In genomic region chr1:44654621-44655187, GRCh38 we compare ENCODE assay signal across 22 cellular contexts. TPM values are rescaled to one million over a fixed set of nuclear protein-coding genes. Genes with fewer than 3 reads are reported as not detected.
DNase-seq lines count a peak whose midpoint lies in the region; FAIRE-seq and TF ChIP-seq lines count a peak whose summit lies in the region.
"Had no signal": no experiment of that assay in that cellular context is flagged by ENCODE, and none has a peak within 500 bp of the region (broad histone marks: within the 10 kb centered on the region; RNA-seq: fewer than 3 reads in every experiment).

No MANE protein-coding gene starts in this region.

- no peaks in the 10 kb centered on the region for H3K79me1 ChIP-seq in neuronal stem cell (ENCODE audit: low read depth, low read length)

- no peaks in the 10 kb centered on the region for H3K27me3 Mint-ChIP-seq in activated naive CD8-positive, alpha-beta T cell treated with anti-CD3 and anti-CD28 coated beads for 36 hours
- H3K27me3 Mint-ChIP-seq: CD4-positive, alpha-beta T cell; CD8-positive, alpha-beta memory T cell had no signal

- no peaks in the 10 kb centered on the region for H3K36me3 Mint-ChIP-seq in activated naive CD8-positive, alpha-beta T cell treated with anti-CD3 and anti-CD28 coated beads for 36 hours

- no peak overlapping the region for H4K8ac ChIP-seq in neuronal stem cell (ENCODE audit: low read depth, low read length)

- no peak overlapping the region for H2AFZ ChIP-seq in neuronal stem cell (ENCODE audit: low read length)
- H2AFZ ChIP-seq: GM23338 had no signal

- H3K4me2 ChIP-seq in neuronal stem cell (ENCODE audit: insufficient read depth, low read length, poor library complexity, severe bottlenecking), result no peak overlapping the region
- H3K4me2 ChIP-seq: BLaER1 treated with 17β-estradiol and CSF1 and Interleukin-3, amounts not matched to agents 10 nM and 100 nM; GM23338 had no signal

- H3K36me3 ChIP-seq in H7 (replicated peaks; ENCODE audit: control insufficient read depth, insufficient read depth, low read length) (peaks cover 6% of the 10 kb centered on the region), NT2/D1 (ENCODE audit: insufficient read depth, insufficient read length, low read length) (peaks cover 35% of the 10 kb centered on the region), neuronal stem cell (replicated peaks in 1 of 2; ENCODE audit: control insufficient read depth in 2 of 2, insufficient read depth in 2 of 2, low read length in 2 of 2) (peaks cover 12 to 51% of the 10 kb centered on the region in 2 donors), esophagus muscularis mucosa (peaks cover 17 to 48% (median 39%) of the 10 kb centered on the region in 4 donors)

- no peak overlapping the region for H3K18ac ChIP-seq in neuronal stem cell (ENCODE audit: low read length)

- no peak overlapping the region for H2BK12ac ChIP-seq in neuronal stem cell (ENCODE audit: low read length)

- H2BK5ac ChIP-seq in neuronal stem cell (ENCODE audit: low read length), result no peak overlapping the region

- no peak overlapping the region for H3K4me3 ChIP-seq in H7 (ENCODE audit: insufficient read depth, low read depth, low read length)
- no peak overlapping the region for H3K4me3 ChIP-seq in NT2/D1 (ENCODE audit: insufficient read length, low read depth)
- H3K4me3 ChIP-seq in neuronal stem cell (ENCODE audit: low read length in 2 of 2), result no peak overlapping the region
- no peak overlapping the region for H3K4me3 ChIP-seq in esophagus muscularis mucosa
- H3K4me3 ChIP-seq: BLaER1 treated with 17β-estradiol and CSF1 and Interleukin-3, amounts not matched to agents 10 nM and 100 nM; GM12878; GM23338; HAP-1 had no signal

- no peak overlapping the region for H4K91ac ChIP-seq in neuronal stem cell (ENCODE audit: low read depth, low read length, poor library complexity)

- peak overlapping the region; percentile 35 for H3K23ac ChIP-seq in neuronal stem cell (ENCODE audit: low read depth, low read length, poor library complexity)

- H3K14ac ChIP-seq in neuronal stem cell (ENCODE audit: low read length), result no peak overlapping the region

- no peak overlapping the region for H3K4me3 Mint-ChIP-seq in activated naive CD8-positive, alpha-beta T cell treated with anti-CD3 and anti-CD28 coated beads for 36 hours
- H3K4me3 Mint-ChIP-seq: CD14-positive monocyte; CD4-positive, alpha-beta T cell; CD8-positive, alpha-beta memory T cell; GM23338 had no signal

- H3K27me3 ChIP-seq in H7 (ENCODE audit: control insufficient read depth, insufficient read depth, low read length), result no peaks in the 10 kb centered on the region
- no peaks in the 10 kb centered on the region for H3K27me3 ChIP-seq in NT2/D1 (ENCODE audit: insufficient read depth, insufficient read length)
- no peaks in the 10 kb centered on the region for H3K27me3 ChIP-seq in neuronal stem cell (ENCODE audit: control insufficient read depth in 3 of 3, insufficient read depth in 3 of 3, low read depth in 1 of 3, low read length in 3 of 3)
- no peaks in the 10 kb centered on the region for H3K27me3 ChIP-seq in esophagus muscularis mucosa
- H3K27me3 ChIP-seq: BE2C; BLaER1 treated with 17β-estradiol and CSF1 and Interleukin-3, amounts not matched to agents 10 nM and 100 nM had no signal

- intact Hi-C loops in esophagus muscularis mucosa (cut with DNase I), result loop anchor here (10.0 kb wide), 1 partner anchor 440 kb away; the partner anchor contains the start of gene DMAP1

- TF ChIP-seq CTCF in esophagus muscularis mucosa (IDR thresholded peaks at IDR 0.05), result no peak

- H3K27ac ChIP-seq in neuronal stem cell (replicated peaks; ENCODE audit: low read length), result no peak overlapping the region
- no peak overlapping the region for H3K27ac ChIP-seq in esophagus muscularis mucosa (replicated peaks in 1 of 4)
- H3K27ac ChIP-seq: 22Rv1; BLaER1 treated with 17β-estradiol and CSF1 and Interleukin-3, amounts not matched to agents 10 nM and 100 nM had no signal

- no CpG with 5 or more reads among the region's 35 CpGs for WGBS in neuronal stem cell (ENCODE audit: extremely low coverage in 2 of 2, insufficient read length in 2 of 2, insufficient replicate concordance in 1 of 2), 2 donors
- 92% methylated on average over 28 of the region's 35 CpGs for WGBS in esophagus muscularis mucosa

- H3K9ac ChIP-seq in NT2/D1 (ENCODE audit: insufficient read length, low read depth), result peak overlapping the region; percentile 34
- no peak overlapping the region for H3K9ac ChIP-seq in neuronal stem cell (ENCODE audit: low read depth, low read length, poor library complexity)
- H3K9ac ChIP-seq: BLaER1 treated with 17β-estradiol and CSF1 and Interleukin-3, amounts not matched to agents 10 nM and 100 nM had no signal

- no peaks in the 10 kb centered on the region for H3K4me1 Mint-ChIP-seq in activated naive CD8-positive, alpha-beta T cell treated with anti-CD3 and anti-CD28 coated beads for 36 hours

- no peak overlapping the region for H2AK5ac ChIP-seq in neuronal stem cell (ENCODE audit: low read depth, low read length)

- peaks cover 26% of the 10 kb centered on the region for H3K4me1 ChIP-seq in NT2/D1 (ENCODE audit: insufficient read depth, insufficient read length)
- peaks cover 0 to 11% of the 10 kb centered on the region in 2 donors for H3K4me1 ChIP-seq in neuronal stem cell (ENCODE audit: control insufficient read depth in 2 of 2, insufficient read depth in 1 of 2, low read depth in 1 of 2, low read length in 2 of 2)
- H3K4me1 ChIP-seq in esophagus muscularis mucosa, result peaks cover under 1 to 8% (median 2%) of the 10 kb centered on the region in 4 donors
- H3K4me1 ChIP-seq: BE2C; BLaER1 treated with 17β-estradiol and CSF1 and Interleukin-3, amounts not matched to agents 10 nM and 100 nM; HAP-1 had no signal

- H3K9me3 Mint-ChIP-seq in activated naive CD8-positive, alpha-beta T cell treated with anti-CD3 and anti-CD28 coated beads for 36 hours, result no peaks in the 10 kb centered on the region
- H3K9me3 Mint-ChIP-seq: CD14-positive monocyte; CD4-positive, alpha-beta T cell; CD8-positive, alpha-beta memory T cell; GM23338 had no signal

- H3K9me3 ChIP-seq in NT2/D1 (ENCODE audit: insufficient read depth, low read length) (no peaks in the 10 kb centered on the region), neuronal stem cell (replicated peaks in 1 of 2; ENCODE audit: control insufficient read depth in 2 of 2, insufficient read depth in 1 of 2, low read depth in 1 of 2, low read length in 2 of 2) (no peaks in the 10 kb centered on the region), esophagus muscularis mucosa (no peaks in the 10 kb centered on the region)
- H3K9me3 ChIP-seq: BE2C; BLaER1 treated with 17β-estradiol and CSF1 and Interleukin-3, amounts not matched to agents 10 nM and 100 nM; HAP-1 had no signal

- no peak for TF ChIP-seq POLR2A in esophagus muscularis mucosa (IDR thresholded peaks at IDR 0.05; ENCODE audit: low read depth)

- H3K27ac Mint-ChIP-seq in activated naive CD8-positive, alpha-beta T cell treated with anti-CD3 and anti-CD28 coated beads for 36 hours, result no peak overlapping the region
- H3K27ac Mint-ChIP-seq: CD4-positive, alpha-beta T cell; GM23338 had no signal

- no peak overlapping the region for H3K4ac ChIP-seq in neuronal stem cell (ENCODE audit: low read length)

- DNase-seq in H7 (peak; percentile 25), NT2/D1 (ENCODE audit: low read depth, low spot score) (no peak), neuronal stem cell (ENCODE audit: low spot score) (no peak), urothelium cell line (ENCODE audit: low spot score) (no peak), NCI-H69 (lab: John Stamatoyannopoulos, UW) (no peak), esophagus muscularis mucosa (ENCODE audit: extremely low spot score) (no peak)
- DNase-seq in activated naive CD8-positive, alpha-beta T cell treated with anti-CD3 and anti-CD28 coated beads for 36 hours, result no peak
- DNase-seq: CD4-positive, alpha-beta T cell; CD8-positive, alpha-beta memory T cell; DMS 273 treated with DMSO at 0.1 percent for 48 hours; DMS79; GDM1 had no signal

- no peak for TF ChIP-seq EP300 in esophagus muscularis mucosa (IDR thresholded peaks at IDR 0.05)

- peak; percentile 65 for FAIRE-seq in urothelium cell line (lab: Jason Lieb, UNC)
- FAIRE-seq: A204.1, D721Med had no signal

- no peak overlapping the region for H2BK120ac ChIP-seq in neuronal stem cell (ENCODE audit: low read depth, low read length)

- H2BK15ac ChIP-seq in neuronal stem cell (ENCODE audit: low read length), result no peak overlapping the region

RNA-seq across cellular contexts. Expression of gene TMEM53, which starts 19.6 kb away (rescaled TPM):
- total RNA-seq in H7 (2014; rRNA removed; shearing (Covaris generic)), result 6.0 and 9.0 TPM in 2 replicates
- polyA plus RNA-seq in neuronal stem cell (2013, experiment 1 of 2), result 11.3 TPM
- polyA plus RNA-seq in neuronal stem cell (2013, experiment 2 of 2), result 11.9 TPM
- total RNA-seq in activated naive CD8-positive, alpha-beta T cell treated with anti-CD3 and anti-CD28 coated beads for 36 hours, result 1 to 10 TPM; 2.5 to 2.6 TPM
- total RNA-seq in esophagus muscularis mucosa, result 1 to 10 TPM; 4.5 to 7.0 (median 5.7) TPM

RNA-seq across cellular contexts. Expression of gene ARMH1, which starts 19.8 kb away (rescaled TPM):
- total RNA-seq in H7 (2014; rRNA removed; shearing (Covaris generic)), result 0.62 TPM in 1 of 2 replicates, not detected in the other
- 7.6 TPM for polyA plus RNA-seq in neuronal stem cell (2013, experiment 1 of 2)
- 7.7 TPM for polyA plus RNA-seq in neuronal stem cell (2013, experiment 2 of 2)
- total RNA-seq in activated naive CD8-positive, alpha-beta T cell treated with anti-CD3 and anti-CD28 coated beads for 36 hours, result 100 to 1,000 TPM; 139 to 144 TPM
- total RNA-seq in esophagus muscularis mucosa, result under 1 TPM; 0.26 to 0.75 (median 0.54) TPM
- total RNA-seq: H4 had no signal
- polyA plus RNA-seq: GM23338 had no signal

Comparison
In these comparisons a context has a peak if more than half of its experiments do, and no peak if none do; other contexts are left out.
1. RNA of gene ARMH1, which starts 19.8 kb away (total RNA-seq): 139 to 144 TPM in activated naive CD8-positive, alpha-beta T cell treated with anti-CD3 and anti-CD28 coated beads for 36 hours; 0.26 to 0.75 TPM in esophagus muscularis mucosa and 0.62 TPM in H7; every median in the first group is over 10 times any median in the second.